In the genomic region with DNA sequence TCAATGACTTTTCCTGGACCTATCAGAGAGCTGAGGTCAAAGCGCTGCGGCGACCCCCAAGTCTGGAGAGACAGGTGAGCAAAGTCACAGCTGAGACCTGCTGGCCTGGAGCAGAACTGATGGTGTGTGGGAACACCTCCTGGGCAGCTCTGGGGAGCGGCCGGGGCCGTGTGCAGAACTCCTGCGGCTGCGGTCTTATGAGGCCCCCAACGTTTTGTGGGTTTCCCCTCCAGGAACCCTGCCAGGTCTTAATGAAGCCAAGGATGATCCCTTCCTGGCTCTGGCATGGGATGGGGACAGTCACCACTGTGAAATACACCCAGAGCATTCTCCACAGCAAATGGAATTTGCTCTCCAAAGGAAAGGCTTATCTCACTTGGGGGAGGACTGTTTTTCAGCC, we compare ENCODE assay signal across 21 cellular contexts. TPM values are rescaled to one million over a fixed set of nuclear protein-coding genes. Genes with fewer than 3 reads are reported as not detected.
DNase-seq lines count a peak whose midpoint lies in the region; ATAC-seq, FAIRE-seq and TF ChIP-seq lines count a peak whose summit lies in the region.
"Had no signal": no experiment of that assay in that cellular context is flagged by ENCODE, and none has a peak within 500 bp of the region (broad histone marks: within the 10 kb centered on the region; RNA-seq: fewer than 3 reads in every experiment).

No MANE protein-coding gene starts in this region.

- H3K27me3 Mint-ChIP-seq in astrocyte (ENCODE audit: low read depth, unreplicated experiment) (peaks cover 10% of the 10 kb centered on the region), glutamatergic neuron (ENCODE audit: unreplicated experiment) (peaks cover 25% of the 10 kb centered on the region)
- no peaks in the 10 kb centered on the region for H3K27me3 Mint-ChIP-seq in CD8-positive, alpha-beta memory T cell
- H3K27me3 Mint-ChIP-seq: CD4-positive, alpha-beta memory T cell; CD4-positive, CD25-positive, alpha-beta regulatory T cell had no signal

- no peaks in the 10 kb centered on the region for H4K20me1 ChIP-seq in astrocyte (ENCODE audit: insufficient read depth, low read length)
- H4K20me1 ChIP-seq in osteoblast (ENCODE audit: insufficient read depth, low read length): no peaks in the 10 kb centered on the region
- H4K20me1 ChIP-seq: BLaER1 had no signal

- no peaks in the 10 kb centered on the region for H3K27me3 ChIP-seq in astrocyte (ENCODE audit: insufficient read depth, low read length)
- no peaks in the 10 kb centered on the region for H3K27me3 ChIP-seq in osteoblast (ENCODE audit: insufficient read depth, low read length)
- H3K27me3 ChIP-seq in CD8-positive, alpha-beta memory T cell (ENCODE audit: insufficient read depth, low read length, poor library complexity, severe bottlenecking): no peaks in the 10 kb centered on the region
- H3K27me3 ChIP-seq: BE2C, BLaER1 had no signal

- peaks cover 15% of the 10 kb centered on the region for H3K9me3 Mint-ChIP-seq in astrocyte (ENCODE audit: unreplicated experiment)
- H3K9me3 Mint-ChIP-seq in glutamatergic neuron (ENCODE audit: unreplicated experiment): peaks cover 46% of the 10 kb centered on the region
- H3K9me3 Mint-ChIP-seq in CD8-positive, alpha-beta memory T cell: peaks cover 18 to 39% (median 27%) of the 10 kb centered on the region in 5 donors

- no peak overlapping the region for H3K9ac ChIP-seq in astrocyte (ENCODE audit: low read length)
- H3K9ac ChIP-seq: BLaER1 had no signal

- TF ChIP-seq CTCF in astrocyte (IDR thresholded peaks at IDR 0.05; ENCODE audit: insufficient read depth, low read depth, low read length): no peak
- TF ChIP-seq CTCF in glutamatergic neuron (IDR thresholded peaks at IDR 0.05; ENCODE audit: partially characterized antibody, unreplicated experiment): no peak
- no peak for TF ChIP-seq CTCF in osteoblast (IDR thresholded peaks at IDR 0.05; ENCODE audit: extremely low read depth, low read depth, low read length)

- H3K4me1 Mint-ChIP-seq in astrocyte (ENCODE audit: low read depth, unreplicated experiment) (no peaks in the 10 kb centered on the region), glutamatergic neuron (ENCODE audit: low read depth, unreplicated experiment) (peaks cover 8% of the 10 kb centered on the region)
- no peaks in the 10 kb centered on the region for H3K4me1 Mint-ChIP-seq in CD8-positive, alpha-beta memory T cell
- H3K4me1 Mint-ChIP-seq: CD14-positive monocyte; CD4-positive, CD25-positive, alpha-beta regulatory T cell had no signal

- no peak overlapping the region for H2AFZ ChIP-seq in astrocyte (ENCODE audit: low read depth, low read length)
- H2AFZ ChIP-seq in osteoblast (ENCODE audit: low read length): no peak overlapping the region

- H3K79me2 ChIP-seq in astrocyte (ENCODE audit: insufficient read depth, low read length): no peaks in the 10 kb centered on the region
- no peaks in the 10 kb centered on the region for H3K79me2 ChIP-seq in osteoblast (ENCODE audit: insufficient read depth, low read length)

- H3K4me1 ChIP-seq in astrocyte (ENCODE audit: insufficient read depth, low read length) (no peaks in the 10 kb centered on the region), osteoblast (ENCODE audit: insufficient read depth, low read length) (no peaks in the 10 kb centered on the region)
- no peaks in the 10 kb centered on the region for H3K4me1 ChIP-seq in CD8-positive, alpha-beta memory T cell (ENCODE audit: insufficient read depth, low read length)
- H3K4me1 ChIP-seq: BE2C, Caco-2 had no signal

- no peak overlapping the region for H3K4me2 ChIP-seq in astrocyte (ENCODE audit: low read length)
- no peak overlapping the region for H3K4me2 ChIP-seq in osteoblast (ENCODE audit: insufficient read depth, low read length)
- H3K4me2 ChIP-seq: BLaER1 had no signal

- H3K9me3 ChIP-seq in astrocyte (ENCODE audit: insufficient read depth, low read depth, low read length): peaks cover 4% of the 10 kb centered on the region
- H3K9me3 ChIP-seq in osteoblast (ENCODE audit: low read depth, low read length): no peaks in the 10 kb centered on the region
- H3K9me3 ChIP-seq in CD8-positive, alpha-beta memory T cell (ENCODE audit: low read length): no peaks in the 10 kb centered on the region
- H3K9me3 ChIP-seq: BE2C had no signal

- POLR2A ChIA-PET in CD8-positive, alpha-beta memory T cell (lab: Charles Lee): no interaction called here

- no peak for DNase-seq in astrocyte (ENCODE audit: low read depth)
- peak; percentile 4 for DNase-seq in glutamatergic neuron
- peak; percentile 71 for DNase-seq in osteoblast (ENCODE audit: insufficient read length, low spot score, missing footprints)
- no peak for DNase-seq in CD8-positive, alpha-beta memory T cell
- DNase-seq: 8988T; ACHN; BE2C; C1 segment of cervical spinal cord; Caco-2; Calu3; CD4-positive, CD25-positive, alpha-beta regulatory T cell; DMS79 treated with DMSO at 0.1 percent for 48 hours; GF-D8 had no signal

- CTCF ChIA-PET in CD8-positive, alpha-beta memory T cell (lab: Charles Lee): no interaction called here

- H3K27ac Mint-ChIP-seq in astrocyte (ENCODE audit: unreplicated experiment) (peak overlapping the region; percentile 38), glutamatergic neuron (ENCODE audit: unreplicated experiment) (no peak overlapping the region)
- H3K27ac Mint-ChIP-seq in CD8-positive, alpha-beta memory T cell: no peak overlapping the region
- H3K27ac Mint-ChIP-seq: CD14-positive monocyte; CD4-positive, alpha-beta memory T cell had no signal

- no peak overlapping the region for H3K27ac ChIP-seq in astrocyte (ENCODE audit: low read depth, low read length)
- H3K27ac ChIP-seq in osteoblast (ENCODE audit: low read depth, low read length): no peak overlapping the region
- no peak overlapping the region for H3K27ac ChIP-seq in CD8-positive, alpha-beta memory T cell (ENCODE audit: low read depth, low read length)
- H3K27ac ChIP-seq: BLaER1 had no signal

- no peak overlapping the region for H3K4me3 ChIP-seq in astrocyte (ENCODE audit: insufficient read depth, low read depth, low read length)
- H3K4me3 ChIP-seq in osteoblast (ENCODE audit: insufficient read depth, low read length): no peak overlapping the region
- no peak overlapping the region for H3K4me3 ChIP-seq in CD8-positive, alpha-beta memory T cell (ENCODE audit: low read length)
- H3K4me3 ChIP-seq: BLaER1 had no signal

- H3K36me3 ChIP-seq in astrocyte (ENCODE audit: insufficient read depth, low read length) (no peaks in the 10 kb centered on the region), osteoblast (ENCODE audit: insufficient read depth, low read length) (no peaks in the 10 kb centered on the region)
- H3K36me3 ChIP-seq in CD8-positive, alpha-beta memory T cell (ENCODE audit: insufficient read depth, low read length): no peaks in the 10 kb centered on the region
- H3K36me3 ChIP-seq: BE2C had no signal

- no peak for FAIRE-seq in astrocyte (lab: Jason Lieb, UNC)
- FAIRE-seq: A204.1, D721Med, G401.6, GM12891 had no signal

- H3K36me3 Mint-ChIP-seq in astrocyte (ENCODE audit: low read depth, unreplicated experiment): peaks cover 28% of the 10 kb centered on the region
- H3K36me3 Mint-ChIP-seq in glutamatergic neuron (ENCODE audit: unreplicated experiment): peaks cover 47% of the 10 kb centered on the region
- peaks cover 10 to 50% (median 21%) of the 10 kb centered on the region in 3 donors for H3K36me3 Mint-ChIP-seq in CD8-positive, alpha-beta memory T cell

- no peak overlapping the region for H3K4me3 Mint-ChIP-seq in astrocyte (ENCODE audit: unreplicated experiment)
- no peak overlapping the region for H3K4me3 Mint-ChIP-seq in glutamatergic neuron (ENCODE audit: unreplicated experiment)
- H3K4me3 Mint-ChIP-seq in CD8-positive, alpha-beta memory T cell: peak overlapping the region in 1 of 7 donors; percentile 83
- H3K4me3 Mint-ChIP-seq: CD14-positive monocyte; CD4-positive, CD25-positive, alpha-beta regulatory T cell had no signal

- no peak for ATAC-seq in GM18520 (IDR thresholded peaks at IDR 0.05; ENCODE audit: unreplicated experiment)

RNA-seq across cellular contexts. Expression of a gene that starts 26.1 kb away (rescaled TPM):
- total RNA-seq in astrocyte (25.8 and 26.1 TPM in 2 replicates), glutamatergic neuron (ENCODE audit: unreplicated experiment) (402 TPM), osteoblast (0.72 and 2.4 TPM in 2 replicates)
- 1 to 10 TPM; 3.2 to 3.3 TPM for total RNA-seq in CD8-positive, alpha-beta memory T cell
- polyA plus RNA-seq in CD8-positive, alpha-beta memory T cell: not detected
- total RNA-seq: Caco-2, Calu3 had no signal
- polyA plus RNA-seq: CD14-positive monocyte had no signal

Comparison
In these comparisons a context has a peak if more than half of its experiments do, and no peak if none do; other contexts are left out.
1. DNase-seq: peak in glutamatergic neuron (single experiment) and osteoblast (single experiment); none in astrocyte (single experiment) and CD8-positive, alpha-beta memory T cell (0 of 5).
2. RNA of a gene that starts 26.1 kb away (total RNA-seq): 402 TPM in glutamatergic neuron (single experiment); 25.8 to 26.1 TPM in astrocyte, 3.2 to 3.3 TPM in CD8-positive, alpha-beta memory T cell and 0.72 to 2.4 TPM in osteoblast; every median in the first group is over 10 times any median in the second.